1 cellular context compared by ENCODE assay signal in the genomic region with DNA sequence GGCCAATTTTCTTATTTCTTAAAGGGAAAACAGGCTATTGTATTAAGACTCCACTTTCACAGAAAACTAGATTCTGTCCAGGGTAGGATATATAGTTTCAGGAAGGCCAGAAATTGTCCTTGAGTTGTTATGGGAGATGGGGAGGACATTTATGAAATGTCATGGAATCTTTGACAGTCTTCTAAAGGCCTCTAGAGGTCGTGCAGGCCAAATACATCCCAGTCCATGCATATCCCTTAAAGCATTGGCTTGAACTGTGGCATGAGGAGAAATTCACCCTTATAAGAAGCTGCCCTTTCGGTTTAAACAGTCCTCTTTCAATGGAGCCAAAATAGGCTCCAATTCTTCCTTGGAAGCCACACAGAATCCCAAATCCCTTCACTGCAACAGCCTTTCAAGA.
TF ChIP-seq lines count a peak whose summit lies in the region.

No MANE protein-coding gene starts in this region.

TF ChIP-seq in WTC11, 78 proteins besides CTCF, POLR2A, EP300 and RAD21 (continued from another document):
- TF ChIP-seq, protein P1, sequence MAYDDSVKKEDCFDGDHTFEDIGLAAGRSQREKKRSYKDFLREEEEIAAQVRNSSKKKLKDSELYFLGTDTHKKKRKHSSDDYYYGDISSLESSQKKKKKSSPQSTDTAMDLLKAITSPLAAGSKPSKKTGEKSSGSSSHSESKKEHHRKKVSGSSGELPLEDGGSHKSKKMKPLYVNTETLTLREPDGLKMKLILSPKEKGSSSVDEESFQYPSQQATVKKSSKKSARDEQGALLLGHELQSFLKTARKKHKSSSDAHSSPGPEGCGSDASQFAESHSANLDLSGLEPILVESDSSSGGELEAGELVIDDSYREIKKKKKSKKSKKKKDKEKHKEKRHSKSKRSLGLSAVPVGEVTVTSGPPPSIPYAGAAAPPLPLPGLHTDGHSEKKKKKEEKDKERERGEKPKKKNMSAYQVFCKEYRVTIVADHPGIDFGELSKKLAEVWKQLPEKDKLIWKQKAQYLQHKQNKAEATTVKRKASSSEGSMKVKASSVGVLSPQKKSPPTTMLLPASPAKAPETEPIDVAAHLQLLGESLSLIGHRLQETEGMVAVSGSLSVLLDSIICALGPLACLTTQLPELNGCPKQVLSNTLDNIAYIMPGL (CRISPR knock-in tag; IDR thresholded peaks at IDR 0.05): no peak
- no peak for TF ChIP-seq ZNF263 (CRISPR knock-in tag; IDR thresholded peaks at IDR 0.05; ENCODE audit: low read depth)
- no peak for TF ChIP-seq TP53 (CRISPR knock-in tag; IDR thresholded peaks at IDR 0.05)
- no peak for TF ChIP-seq NR3C1 (CRISPR knock-in tag; conservative IDR thresholded peaks at IDR 0.05; ENCODE audit: low read depth)
- no peak for TF ChIP-seq GRHL2 (CRISPR knock-in tag; IDR thresholded peaks at IDR 0.05; ENCODE audit: insufficient replicate concordance, severe bottlenecking)
- TF ChIP-seq OVOL2 (CRISPR knock-in tag; IDR thresholded peaks at IDR 0.05; ENCODE audit: borderline replicate concordance): no peak
- TF ChIP-seq ZNF416 (CRISPR knock-in tag; IDR thresholded peaks at IDR 0.05): no peak
- no peak for TF ChIP-seq ZNF396 (CRISPR knock-in tag; IDR thresholded peaks at IDR 0.05; ENCODE audit: borderline replicate concordance)
- TF ChIP-seq, protein P2, sequence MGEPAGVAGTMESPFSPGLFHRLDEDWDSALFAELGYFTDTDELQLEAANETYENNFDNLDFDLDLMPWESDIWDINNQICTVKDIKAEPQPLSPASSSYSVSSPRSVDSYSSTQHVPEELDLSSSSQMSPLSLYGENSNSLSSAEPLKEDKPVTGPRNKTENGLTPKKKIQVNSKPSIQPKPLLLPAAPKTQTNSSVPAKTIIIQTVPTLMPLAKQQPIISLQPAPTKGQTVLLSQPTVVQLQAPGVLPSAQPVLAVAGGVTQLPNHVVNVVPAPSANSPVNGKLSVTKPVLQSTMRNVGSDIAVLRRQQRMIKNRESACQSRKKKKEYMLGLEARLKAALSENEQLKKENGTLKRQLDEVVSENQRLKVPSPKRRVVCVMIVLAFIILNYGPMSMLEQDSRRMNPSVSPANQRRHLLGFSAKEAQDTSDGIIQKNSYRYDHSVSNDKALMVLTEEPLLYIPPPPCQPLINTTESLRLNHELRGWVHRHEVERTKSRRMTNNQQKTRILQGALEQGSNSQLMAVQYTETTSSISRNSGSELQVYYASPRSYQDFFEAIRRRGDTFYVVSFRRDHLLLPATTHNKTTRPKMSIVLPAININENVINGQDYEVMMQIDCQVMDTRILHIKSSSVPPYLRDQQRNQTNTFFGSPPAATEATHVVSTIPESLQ (CRISPR knock-in tag; IDR thresholded peaks at IDR 0.05): no peak
- no peak for TF ChIP-seq KAT7 (CRISPR knock-in tag; IDR thresholded peaks at IDR 0.05; ENCODE audit: borderline replicate concordance)
- TF ChIP-seq HMGA2 (CRISPR knock-in tag; IDR thresholded peaks at IDR 0.05): no peak
- TF ChIP-seq, protein P3, sequence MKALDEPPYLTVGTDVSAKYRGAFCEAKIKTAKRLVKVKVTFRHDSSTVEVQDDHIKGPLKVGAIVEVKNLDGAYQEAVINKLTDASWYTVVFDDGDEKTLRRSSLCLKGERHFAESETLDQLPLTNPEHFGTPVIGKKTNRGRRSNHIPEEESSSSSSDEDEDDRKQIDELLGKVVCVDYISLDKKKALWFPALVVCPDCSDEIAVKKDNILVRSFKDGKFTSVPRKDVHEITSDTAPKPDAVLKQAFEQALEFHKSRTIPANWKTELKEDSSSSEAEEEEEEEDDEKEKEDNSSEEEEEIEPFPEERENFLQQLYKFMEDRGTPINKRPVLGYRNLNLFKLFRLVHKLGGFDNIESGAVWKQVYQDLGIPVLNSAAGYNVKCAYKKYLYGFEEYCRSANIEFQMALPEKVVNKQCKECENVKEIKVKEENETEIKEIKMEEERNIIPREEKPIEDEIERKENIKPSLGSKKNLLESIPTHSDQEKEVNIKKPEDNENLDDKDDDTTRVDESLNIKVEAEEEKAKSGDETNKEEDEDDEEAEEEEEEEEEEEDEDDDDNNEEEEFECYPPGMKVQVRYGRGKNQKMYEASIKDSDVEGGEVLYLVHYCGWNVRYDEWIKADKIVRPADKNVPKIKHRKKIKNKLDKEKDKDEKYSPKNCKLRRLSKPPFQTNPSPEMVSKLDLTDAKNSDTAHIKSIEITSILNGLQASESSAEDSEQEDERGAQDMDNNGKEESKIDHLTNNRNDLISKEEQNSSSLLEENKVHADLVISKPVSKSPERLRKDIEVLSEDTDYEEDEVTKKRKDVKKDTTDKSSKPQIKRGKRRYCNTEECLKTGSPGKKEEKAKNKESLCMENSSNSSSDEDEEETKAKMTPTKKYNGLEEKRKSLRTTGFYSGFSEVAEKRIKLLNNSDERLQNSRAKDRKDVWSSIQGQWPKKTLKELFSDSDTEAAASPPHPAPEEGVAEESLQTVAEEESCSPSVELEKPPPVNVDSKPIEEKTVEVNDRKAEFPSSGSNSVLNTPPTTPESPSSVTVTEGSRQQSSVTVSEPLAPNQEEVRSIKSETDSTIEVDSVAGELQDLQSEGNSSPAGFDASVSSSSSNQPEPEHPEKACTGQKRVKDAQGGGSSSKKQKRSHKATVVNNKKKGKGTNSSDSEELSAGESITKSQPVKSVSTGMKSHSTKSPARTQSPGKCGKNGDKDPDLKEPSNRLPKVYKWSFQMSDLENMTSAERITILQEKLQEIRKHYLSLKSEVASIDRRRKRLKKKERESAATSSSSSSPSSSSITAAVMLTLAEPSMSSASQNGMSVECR (CRISPR knock-in tag; IDR thresholded peaks at IDR 0.05; ENCODE audit: borderline replicate concordance): no peak
- TF ChIP-seq, protein P4, sequence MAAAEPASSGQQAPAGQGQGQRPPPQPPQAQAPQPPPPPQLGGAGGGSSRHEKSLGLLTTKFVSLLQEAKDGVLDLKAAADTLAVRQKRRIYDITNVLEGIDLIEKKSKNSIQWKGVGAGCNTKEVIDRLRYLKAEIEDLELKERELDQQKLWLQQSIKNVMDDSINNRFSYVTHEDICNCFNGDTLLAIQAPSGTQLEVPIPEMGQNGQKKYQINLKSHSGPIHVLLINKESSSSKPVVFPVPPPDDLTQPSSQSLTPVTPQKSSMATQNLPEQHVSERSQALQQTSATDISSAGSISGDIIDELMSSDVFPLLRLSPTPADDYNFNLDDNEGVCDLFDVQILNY (CRISPR knock-in tag; IDR thresholded peaks at IDR 0.05): no peak
- no peak for TF ChIP-seq TCF7 (CRISPR knock-in tag; IDR thresholded peaks at IDR 0.05; ENCODE audit: low read depth)
- TF ChIP-seq, protein P5, sequence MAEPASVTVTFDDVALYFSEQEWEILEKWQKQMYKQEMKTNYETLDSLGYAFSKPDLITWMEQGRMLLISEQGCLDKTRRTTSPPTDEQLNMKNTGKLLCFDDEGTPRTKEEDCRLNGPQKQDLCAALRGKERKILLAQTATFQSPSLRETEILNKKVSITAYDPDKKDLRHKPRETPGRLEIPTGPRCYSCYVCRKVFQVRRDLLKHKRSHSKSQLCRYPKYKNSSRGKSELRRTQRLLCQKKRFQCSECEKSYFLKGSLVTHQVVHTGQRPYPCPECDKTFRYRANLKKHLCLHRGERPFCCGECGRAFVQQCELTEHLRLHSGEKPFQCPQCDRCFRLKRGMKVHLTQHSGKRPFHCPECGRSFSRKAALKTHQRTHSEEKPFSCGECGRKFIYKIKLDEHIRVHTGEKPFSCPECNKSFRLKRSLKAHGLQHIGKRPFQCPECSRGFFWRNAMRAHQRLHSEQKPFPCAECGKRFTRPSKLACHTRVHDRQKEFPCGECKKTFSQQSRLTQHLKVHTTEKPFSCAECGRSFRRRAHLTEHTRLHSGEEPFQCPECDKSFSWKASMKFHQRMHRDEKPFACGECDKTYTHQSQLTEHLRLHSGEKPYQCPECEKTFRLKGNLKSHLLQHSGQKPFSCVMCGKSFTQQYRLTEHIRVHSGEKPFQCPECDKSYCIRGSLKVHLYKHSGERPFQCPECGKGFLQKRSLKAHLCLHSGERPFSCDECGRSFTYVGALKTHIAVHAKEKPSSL (CRISPR knock-in tag; conservative IDR thresholded peaks at IDR 0.05): no peak
- TF ChIP-seq, protein P6, sequence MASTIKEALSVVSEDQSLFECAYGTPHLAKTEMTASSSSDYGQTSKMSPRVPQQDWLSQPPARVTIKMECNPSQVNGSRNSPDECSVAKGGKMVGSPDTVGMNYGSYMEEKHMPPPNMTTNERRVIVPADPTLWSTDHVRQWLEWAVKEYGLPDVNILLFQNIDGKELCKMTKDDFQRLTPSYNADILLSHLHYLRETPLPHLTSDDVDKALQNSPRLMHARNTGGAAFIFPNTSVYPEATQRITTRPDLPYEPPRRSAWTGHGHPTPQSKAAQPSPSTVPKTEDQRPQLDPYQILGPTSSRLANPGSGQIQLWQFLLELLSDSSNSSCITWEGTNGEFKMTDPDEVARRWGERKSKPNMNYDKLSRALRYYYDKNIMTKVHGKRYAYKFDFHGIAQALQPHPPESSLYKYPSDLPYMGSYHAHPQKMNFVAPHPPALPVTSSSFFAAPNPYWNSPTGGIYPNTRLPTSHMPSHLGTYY (CRISPR knock-in tag; IDR thresholded peaks at IDR 0.05): no peak
- no peak for TF ChIP-seq RORB (CRISPR knock-in tag; IDR thresholded peaks at IDR 0.05)
- TF ChIP-seq, protein P7, sequence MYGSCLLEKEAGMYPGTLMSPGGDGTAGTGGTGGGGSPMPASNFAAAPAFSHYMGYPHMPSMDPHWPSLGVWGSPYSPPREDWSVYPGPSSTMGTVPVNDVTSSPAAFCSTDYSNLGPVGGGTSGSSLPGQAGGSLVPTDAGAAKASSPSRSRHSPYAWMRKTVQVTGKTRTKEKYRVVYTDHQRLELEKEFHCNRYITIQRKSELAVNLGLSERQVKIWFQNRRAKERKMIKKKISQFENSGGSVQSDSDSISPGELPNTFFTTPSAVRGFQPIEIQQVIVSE (CRISPR knock-in tag; IDR thresholded peaks at IDR 0.05; ENCODE audit: borderline replicate concordance): no peak
